Comparison of ENCODE assay signal across 23 cellular contexts in the genomic region with DNA sequence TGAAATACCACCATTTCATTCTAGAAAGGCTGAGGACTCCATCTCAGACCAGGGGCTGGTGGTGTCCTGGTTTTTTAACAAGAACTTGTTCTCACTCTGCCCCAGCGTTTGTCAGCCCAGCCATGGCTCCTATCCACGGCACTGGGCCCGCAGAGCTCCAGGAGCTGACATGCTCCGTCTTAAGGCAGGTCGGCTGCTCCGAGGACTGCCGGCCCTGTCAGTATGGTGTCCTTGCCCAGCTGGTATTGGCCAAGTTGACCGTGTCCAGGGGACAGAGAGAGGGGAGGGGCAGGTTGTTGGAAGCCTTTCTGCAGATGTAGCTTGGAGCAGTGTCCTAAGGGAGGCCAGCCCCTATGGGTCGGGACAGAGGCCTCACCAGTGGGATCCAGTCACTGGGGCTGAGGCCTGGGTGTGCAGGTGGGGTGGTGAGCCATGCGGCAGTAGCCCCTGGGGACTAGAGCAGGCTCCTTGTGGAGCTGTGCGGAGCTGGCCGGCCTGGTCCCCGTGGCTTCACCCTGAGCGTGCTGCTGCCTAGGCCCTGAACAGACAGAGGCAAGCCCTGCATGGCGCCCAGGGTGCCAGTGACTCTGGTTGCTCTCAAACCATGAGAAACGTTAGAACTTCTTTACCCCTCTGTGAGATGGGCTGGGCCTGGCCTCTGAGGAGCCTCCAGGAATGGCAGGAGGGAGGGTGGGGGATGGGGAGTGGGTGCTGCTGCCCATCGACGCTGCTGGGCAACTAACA.
"Had no signal": no experiment of that assay in that cellular context is flagged by ENCODE, and none has a peak within 500 bp of the region (broad histone marks: within the 10 kb centered on the region; RNA-seq: fewer than 3 reads in every experiment).

No MANE protein-coding gene starts in this region.

- H3K27ac ChIP-seq: brain microvascular endothelial cell, heart right ventricle, prostate gland, thyroid gland, WERI-Rb-1 had no signal

- DNase-seq: activated CD4-positive, alpha-beta memory T cell treated with anti-CD3 and anti-CD28 coated beads for 36 hours; activated CD4-positive, alpha-beta T cell treated with anti-CD3 and anti-CD28 coated beads, Interleukin-2, amount 10 ng/mL, durations not matched to agents 24 days and 14 days; activated CD8-positive, alpha-beta memory T cell treated with anti-CD3 and anti-CD28 coated beads, Interleukin-2, amount 50 U/mL, for 4 hours; activated effector memory CD4-positive, alpha-beta T cell treated with anti-CD3 and anti-CD28 coated beads, Interleukin-2, amount 50 U/mL, for 16 hours; activated naive CD4-positive, alpha-beta T cell treated with anti-CD3 and anti-CD28 coated beads, Interleukin-2, amount 10 ng/mL, durations not matched to agents 7 days and 5 days; activated naive CD8-positive, alpha-beta T cell treated with anti-CD3 and anti-CD28 coated beads, Interleukin-2, amount 10 ng/mL, durations not matched to agents 7 days and 5 days; activated T-cell treated with anti-CD3 and anti-CD28 coated beads, Interleukin-2, amount 50 U/mL, for 1 hour; amniotic stem cell; brain microvascular endothelial cell; caudate nucleus; foreskin fibroblast; natural killer cell; stimulated activated CD4-positive, alpha-beta T cell treated with anti-CD3 and anti-CD28 coated beads, Interleukin-15, amount 100 ng/mL, for 24 hours; stimulated activated CD4-positive, alpha-beta T cell treated with anti-CD3 and anti-CD28 coated beads, Interleukin-2, amount 100 ng/mL, for 24 hours; stimulated activated naive B cell treated with anti-CD40 and anti-IgM and Interleukin-4, amounts not matched to agents 10 μg/mL and 1 μg/mL and 100 μg/mL, for 72 hours; stomach; thyroid gland; WERI-Rb-1 had no signal

- H3K9me3 ChIP-seq: heart right ventricle, ovary, prostate gland, stomach, thyroid gland had no signal

- ATAC-seq: activated CD4-positive, CD25-positive, alpha-beta regulatory T cell treated with anti-CD3 and anti-CD28 coated beads, Interleukin-2, amount 50 U/mL, for 24 hours; esophagus mucosa; natural killer cell; stimulated activated naive B cell treated with anti-CD40 and anti-IgM and Interleukin-4, amounts not matched to agents 10 μg/mL and 1 μg/mL and 100 μg/mL, for 72 hours had no signal

- H3K27me3 ChIP-seq: brain microvascular endothelial cell, heart right ventricle, ovary, stomach, thyroid gland had no signal

- H3K4me1 ChIP-seq: prostate gland, thyroid gland had no signal

- H3K4me3 ChIP-seq: heart right ventricle, ovary, prostate gland, stomach, thyroid gland had no signal

- H3K36me3 ChIP-seq: brain microvascular endothelial cell, heart right ventricle, ovary, prostate gland, stomach, thyroid gland, WERI-Rb-1 had no signal
